1 cellular context compared by ENCODE assay signal in genomic region chr3:39370450-39370849, GRCh38. TPM values are rescaled to one million over a fixed set of nuclear protein-coding genes. Genes with fewer than 3 reads are reported as not detected.
"Had no signal": no experiment of that assay in that cellular context is flagged by ENCODE, and none has a peak within 500 bp of the region (broad histone marks: within the 10 kb centered on the region; RNA-seq: fewer than 3 reads in every experiment).

No MANE protein-coding gene starts in this region.

RNA-seq across cellular contexts. Expression of gene CCR8, which starts 40.9 kb away (rescaled TPM):
- total RNA-seq: activated B cell treated with CpG ODN at 0.5 μM for 24 hours had no signal
